Comparison of ENCODE assay signal across 8 cellular contexts in the genomic region with DNA sequence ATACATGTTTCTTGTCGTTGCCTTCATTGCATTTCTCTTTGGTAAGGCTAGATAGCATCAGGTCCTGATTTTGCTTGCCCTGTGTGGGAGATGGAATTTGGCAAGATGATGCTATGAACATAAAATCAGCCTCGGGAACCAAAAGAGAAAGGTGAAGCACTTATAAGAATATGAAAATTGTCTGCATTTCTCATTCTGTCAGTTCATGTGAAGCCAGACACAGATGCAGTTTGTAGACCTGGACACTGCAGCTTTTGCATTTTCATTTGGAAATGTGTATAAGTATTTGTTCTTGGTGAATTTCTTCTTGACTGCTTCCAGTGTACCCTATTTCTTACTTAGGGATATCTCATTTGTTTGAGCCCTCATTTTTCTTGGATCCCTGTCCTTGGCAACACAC. TPM values are rescaled to one million over a fixed set of nuclear protein-coding genes. Genes with fewer than 3 reads are reported as not detected.
DNase-seq lines count a peak whose midpoint lies in the region; ATAC-seq, FAIRE-seq and TF ChIP-seq lines count a peak whose summit lies in the region.

No MANE protein-coding gene starts in this region.

- H2AFZ ChIP-seq in astrocyte (ENCODE audit: low read depth, low read length): no peak overlapping the region

- peak overlapping the region; percentile 98 for H3K4me2 ChIP-seq in astrocyte (ENCODE audit: low read length)

- 8% methylated on average over 2 of the region's 2 CpGs for WGBS in liver
- WGBS in thymus: 3% methylated on average over 2 of the region's 2 CpGs

- H3K9ac ChIP-seq in astrocyte (ENCODE audit: low read length): peak overlapping the region; percentile 94
- H3K9ac ChIP-seq in liver (ENCODE audit: low read depth in 1 of 2, low read length in 2 of 2): peak overlapping the region; percentile 65 to 83

- peaks cover 66% of the 10 kb centered on the region for H3K4me1 Mint-ChIP-seq in activated T-cell treated with anti-CD3 and anti-CD28 coated beads, Interleukin-2, amount 50 U/mL, for 4 hours (ENCODE audit: low read depth)
- peaks cover 15% of the 10 kb centered on the region for H3K4me1 Mint-ChIP-seq in astrocyte (ENCODE audit: low read depth, unreplicated experiment)

- peaks cover 68% of the 10 kb centered on the region for H3K79me2 ChIP-seq in astrocyte (ENCODE audit: insufficient read depth, low read length)

- no peaks in the 10 kb centered on the region for H3K27me3 ChIP-seq in astrocyte (ENCODE audit: insufficient read depth, low read length)
- no peaks in the 10 kb centered on the region for H3K27me3 ChIP-seq in liver (ENCODE audit: control insufficient read depth in 4 of 4, insufficient read depth in 4 of 4, low read length in 3 of 4)
- no peaks in the 10 kb centered on the region for H3K27me3 ChIP-seq in thymus (ENCODE audit: control insufficient read depth, insufficient read depth)

- H3K27ac ChIP-seq in astrocyte (ENCODE audit: low read depth, low read length) (no peak overlapping the region), liver (ENCODE audit: low read depth in 1 of 2, low read length in 2 of 2) (no peak overlapping the region), thymus (ENCODE audit: low read depth) (no peak overlapping the region)

- H4K20me1 ChIP-seq in astrocyte (ENCODE audit: insufficient read depth, low read length): peaks cover 57% of the 10 kb centered on the region

- no peak for TF ChIP-seq RAD21 in liver (IDR thresholded peaks at IDR 0.05)

- ATAC-seq in activated T-cell treated with anti-CD3 and anti-CD28 coated beads, Interleukin-2, amount 50 U/mL, for 4 hours: no peak
- ATAC-seq in HG02840 (IDR thresholded peaks at IDR 0.05; ENCODE audit: low FRiP score, unreplicated experiment): no peak

- no peak for DNase-seq in activated T-cell treated with anti-CD3 and anti-CD28 coated beads, Interleukin-2, amount 50 U/mL, for 4 hours
- DNase-seq in activated T-cell treated with anti-CD3 and anti-CD28 coated beads, Interleukin-2, amount 50 U/mL, for 1 hour: no peak
- DNase-seq in astrocyte (ENCODE audit: low read depth): no peak
- no peak for DNase-seq in CD1c-positive myeloid dendritic cell (ENCODE audit: extremely low spot score)
- DNase-seq in C1 segment of cervical spinal cord (lab: John Stamatoyannopoulos, UW): no peak

- H3K4me1 ChIP-seq in astrocyte (ENCODE audit: insufficient read depth, low read length): peaks cover 18% of the 10 kb centered on the region
- peaks cover 11 to 38% (median 29%) of the 10 kb centered on the region in 4 donors for H3K4me1 ChIP-seq in liver (ENCODE audit: control insufficient read depth in 4 of 4, insufficient read depth in 4 of 4, low read length in 3 of 4)
- H3K4me1 ChIP-seq in thymus (ENCODE audit: control insufficient read depth, insufficient read depth, low read length): peaks cover 20% of the 10 kb centered on the region

- no peaks in the 10 kb centered on the region for H3K9me3 Mint-ChIP-seq in activated T-cell treated with anti-CD3 and anti-CD28 coated beads, Interleukin-2, amount 50 U/mL, for 4 hours
- H3K9me3 Mint-ChIP-seq in astrocyte (ENCODE audit: unreplicated experiment): no peaks in the 10 kb centered on the region

- peak overlapping the region; percentile 95 for H3K4me3 ChIP-seq in astrocyte (ENCODE audit: insufficient read depth, low read depth, low read length)
- H3K4me3 ChIP-seq in liver (ENCODE audit: low read depth in 1 of 3, low read length in 3 of 3): peak overlapping the region; percentile 80 to 99 (median 90)
- H3K4me3 ChIP-seq in thymus (ENCODE audit: low read length): peak overlapping the region; percentile 97

- no peak for TF ChIP-seq CTCF in astrocyte (IDR thresholded peaks at IDR 0.05; ENCODE audit: insufficient read depth, low read depth, low read length)
- TF ChIP-seq CTCF in liver (IDR thresholded peaks at IDR 0.05; ENCODE audit: low read depth, low read length, missing input control): no peak

- H3K4me3 Mint-ChIP-seq in activated T-cell treated with anti-CD3 and anti-CD28 coated beads, Interleukin-2, amount 50 U/mL, for 4 hours: peak overlapping the region; percentile 98
- H3K4me3 Mint-ChIP-seq in astrocyte (ENCODE audit: unreplicated experiment): peak overlapping the region; percentile 95

- no peaks in the 10 kb centered on the region for H3K9me3 ChIP-seq in astrocyte (ENCODE audit: insufficient read depth, low read depth, low read length)
- no peaks in the 10 kb centered on the region for H3K9me3 ChIP-seq in liver (ENCODE audit: control insufficient read depth in 4 of 4, low read length in 3 of 4)
- peaks cover 1% of the 10 kb centered on the region for H3K9me3 ChIP-seq in thymus (ENCODE audit: control insufficient read depth)

- no peaks in the 10 kb centered on the region for H3K27me3 Mint-ChIP-seq in activated T-cell treated with anti-CD3 and anti-CD28 coated beads, Interleukin-2, amount 50 U/mL, for 4 hours (ENCODE audit: low read depth)
- H3K27me3 Mint-ChIP-seq in astrocyte (ENCODE audit: low read depth, unreplicated experiment): no peaks in the 10 kb centered on the region

- H3K36me3 ChIP-seq in astrocyte (ENCODE audit: insufficient read depth, low read length): peaks cover 3% of the 10 kb centered on the region
- no peaks in the 10 kb centered on the region for H3K36me3 ChIP-seq in liver (ENCODE audit: control insufficient read depth in 4 of 4, insufficient read depth in 3 of 4, low read depth in 1 of 4, low read length in 3 of 4)
- H3K36me3 ChIP-seq in thymus (ENCODE audit: control insufficient read depth, insufficient read depth): peaks cover 3% of the 10 kb centered on the region

- FAIRE-seq in astrocyte (lab: Jason Lieb, UNC): no peak

- peak overlapping the region; percentile 97 for H3K27ac Mint-ChIP-seq in astrocyte (ENCODE audit: unreplicated experiment)

- H3K36me3 Mint-ChIP-seq in activated T-cell treated with anti-CD3 and anti-CD28 coated beads, Interleukin-2, amount 50 U/mL, for 4 hours (ENCODE audit: insufficient read depth): peaks cover 13% of the 10 kb centered on the region
- H3K36me3 Mint-ChIP-seq in astrocyte (ENCODE audit: low read depth, unreplicated experiment): peaks cover 3% of the 10 kb centered on the region

TF ChIP-seq in liver, 16 proteins besides CTCF, POLR2A, EP300 and RAD21 (continues in another document):
- TF ChIP-seq FOXA2 (IDR thresholded peaks at IDR 0.05) (no peak), FOXA1 (IDR thresholded peaks at IDR 0.05) (no peak), GABPA (IDR thresholded peaks at IDR 0.05 in 1 of 2, conservative IDR thresholded peaks at IDR 0.05 in 1 of 2) (no peak), TAF1 (conservative IDR thresholded peaks at IDR 0.05) (no peak), RXRA (IDR thresholded peaks at IDR 0.05) (no peak), YY1 (IDR thresholded peaks at IDR 0.05) (no peak), JUND (IDR thresholded peaks at IDR 0.05) (no peak), HNF4A (conservative IDR thresholded peaks at IDR 0.05) (no peak), EGR1 (IDR thresholded peaks at IDR 0.05; ENCODE audit: low read depth in 2 of 2) (no peak)
- TF ChIP-seq, protein P1, sequence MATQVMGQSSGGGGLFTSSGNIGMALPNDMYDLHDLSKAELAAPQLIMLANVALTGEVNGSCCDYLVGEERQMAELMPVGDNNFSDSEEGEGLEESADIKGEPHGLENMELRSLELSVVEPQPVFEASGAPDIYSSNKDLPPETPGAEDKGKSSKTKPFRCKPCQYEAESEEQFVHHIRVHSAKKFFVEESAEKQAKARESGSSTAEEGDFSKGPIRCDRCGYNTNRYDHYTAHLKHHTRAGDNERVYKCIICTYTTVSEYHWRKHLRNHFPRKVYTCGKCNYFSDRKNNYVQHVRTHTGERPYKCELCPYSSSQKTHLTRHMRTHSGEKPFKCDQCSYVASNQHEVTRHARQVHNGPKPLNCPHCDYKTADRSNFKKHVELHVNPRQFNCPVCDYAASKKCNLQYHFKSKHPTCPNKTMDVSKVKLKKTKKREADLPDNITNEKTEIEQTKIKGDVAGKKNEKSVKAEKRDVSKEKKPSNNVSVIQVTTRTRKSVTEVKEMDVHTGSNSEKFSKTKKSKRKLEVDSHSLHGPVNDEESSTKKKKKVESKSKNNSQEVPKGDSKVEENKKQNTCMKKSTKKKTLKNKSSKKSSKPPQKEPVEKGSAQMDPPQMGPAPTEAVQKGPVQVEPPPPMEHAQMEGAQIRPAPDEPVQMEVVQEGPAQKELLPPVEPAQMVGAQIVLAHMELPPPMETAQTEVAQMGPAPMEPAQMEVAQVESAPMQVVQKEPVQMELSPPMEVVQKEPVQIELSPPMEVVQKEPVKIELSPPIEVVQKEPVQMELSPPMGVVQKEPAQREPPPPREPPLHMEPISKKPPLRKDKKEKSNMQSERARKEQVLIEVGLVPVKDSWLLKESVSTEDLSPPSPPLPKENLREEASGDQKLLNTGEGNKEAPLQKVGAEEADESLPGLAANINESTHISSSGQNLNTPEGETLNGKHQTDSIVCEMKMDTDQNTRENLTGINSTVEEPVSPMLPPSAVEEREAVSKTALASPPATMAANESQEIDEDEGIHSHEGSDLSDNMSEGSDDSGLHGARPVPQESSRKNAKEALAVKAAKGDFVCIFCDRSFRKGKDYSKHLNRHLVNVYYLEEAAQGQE (IDR thresholded peaks at IDR 0.05): no peak
- TF ChIP-seq, protein P2, sequence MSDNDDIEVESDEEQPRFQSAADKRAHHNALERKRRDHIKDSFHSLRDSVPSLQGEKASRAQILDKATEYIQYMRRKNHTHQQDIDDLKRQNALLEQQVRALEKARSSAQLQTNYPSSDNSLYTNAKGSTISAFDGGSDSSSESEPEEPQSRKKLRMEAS (IDR thresholded peaks at IDR 0.05): no peak

RNA-seq across cellular contexts. Expression of a gene that starts 1.3 kb away (rescaled TPM):
- total RNA-seq in activated T-cell treated with anti-CD3 and anti-CD28 coated beads, Interleukin-2, amount 50 U/mL, for 4 hours: 100 to 1,000 TPM; 278 to 293 (median 280) TPM
- 228 and 236 TPM in 2 replicates for total RNA-seq in astrocyte
- 10 to 100 TPM; 42.4 to 44.3 TPM for total RNA-seq in liver
- polyA plus RNA-seq in liver: 10 to 100 TPM; 41.6 to 86.5 TPM
- 107 TPM for polyA plus RNA-seq in thymus

RNA-seq across cellular contexts. Expression of a gene that starts 23.0 kb away (rescaled TPM):
- 10 to 100 TPM; 46.2 to 63.0 (median 50.2) TPM for total RNA-seq in activated T-cell treated with anti-CD3 and anti-CD28 coated beads, Interleukin-2, amount 50 U/mL, for 4 hours
- total RNA-seq in astrocyte (48.7 and 50.2 TPM in 2 replicates), liver (10 to 100 TPM in 1 of 2 donors, 1 to 10 TPM in 1; 4.7 to 21.0 TPM)
- polyA plus RNA-seq in liver (10 to 100 TPM; 10.6 to 11.3 TPM), thymus (131 TPM)
